Comparison of ENCODE assay signal across 26 cellular contexts in the genomic region with DNA sequence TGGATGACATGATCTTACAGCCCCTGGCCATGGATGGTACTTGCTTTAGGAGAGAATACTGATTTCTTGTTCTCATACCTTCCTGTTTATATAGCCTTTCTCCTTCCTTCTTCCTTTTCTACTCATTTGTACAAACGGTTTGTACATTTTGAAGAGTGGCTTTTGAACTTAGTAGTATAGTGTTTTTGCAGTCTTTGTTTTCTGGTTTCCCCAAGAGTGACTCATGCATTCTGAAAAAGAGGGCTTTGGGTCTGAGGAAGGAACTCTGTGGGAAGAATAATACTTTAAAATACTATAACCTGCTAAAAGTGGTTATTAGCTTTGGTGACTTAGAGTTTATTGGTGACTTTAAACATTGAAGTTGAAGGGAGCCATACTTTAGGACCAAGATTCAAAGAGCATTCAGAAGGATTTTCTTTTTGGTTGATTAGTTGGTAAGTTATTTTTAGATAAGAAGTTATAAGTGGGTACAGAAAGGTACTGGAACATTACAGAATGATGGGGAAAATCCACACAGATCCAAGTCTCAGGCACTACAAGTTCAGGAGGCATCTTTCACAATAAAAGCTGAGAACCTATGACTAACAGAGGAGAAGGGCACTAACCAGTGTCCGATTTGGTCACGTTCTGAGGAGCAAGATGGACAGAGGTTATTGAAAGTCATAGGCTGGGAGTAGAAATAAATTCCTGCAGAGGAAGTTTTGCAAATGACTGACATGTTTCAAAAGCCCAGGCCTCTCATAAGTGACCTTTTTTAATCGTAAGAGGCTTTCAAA.
"Had no signal": no experiment of that assay in that cellular context is flagged by ENCODE, and none has a peak within 500 bp of the region (broad histone marks: within the 10 kb centered on the region; RNA-seq: fewer than 3 reads in every experiment).

No MANE protein-coding gene starts in this region.

- H3K9me3 ChIP-seq: heart right ventricle, psoas muscle, spleen, suprapubic skin, tibial nerve had no signal

- H3K27me3 Mint-ChIP-seq: activated CD4-positive, alpha-beta memory T cell treated with anti-CD3 and anti-CD28 coated beads for 36 hours; activated CD4-positive, alpha-beta T cell treated with anti-CD3 and anti-CD28 coated beads, Interleukin-2, amount 10 ng/mL, durations not matched to agents 24 days and 14 days; central memory CD8-positive, alpha-beta T cell; T-helper 17 cell had no signal

- H3K4me1 Mint-ChIP-seq: activated CD4-positive, alpha-beta T cell treated with anti-CD3 and anti-CD28 coated beads, Interleukin-2, amount 10 ng/mL, durations not matched to agents 24 days and 14 days; central memory CD8-positive, alpha-beta T cell; naive thymus-derived CD8-positive, alpha-beta T cell; T-helper 17 cell had no signal

- H3K27ac Mint-ChIP-seq: activated CD4-positive, alpha-beta memory T cell treated with anti-CD3 and anti-CD28 coated beads for 36 hours; activated CD4-positive, alpha-beta T cell treated with anti-CD3 and anti-CD28 coated beads, Interleukin-2, amount 10 ng/mL, durations not matched to agents 24 days and 14 days; naive thymus-derived CD8-positive, alpha-beta T cell; T-helper 17 cell had no signal

- H3K9ac ChIP-seq: parathyroid adenoma had no signal

- DNase-seq: activated CD4-positive, alpha-beta memory T cell treated with anti-CD3 and anti-CD28 coated beads for 36 hours; activated CD4-positive, alpha-beta T cell treated with anti-CD3 and anti-CD28 coated beads, Interleukin-2, amount 10 ng/mL, durations not matched to agents 24 days and 14 days; activated CD4-positive, CD25-positive, alpha-beta regulatory T cell treated with anti-CD3 and anti-CD28 coated beads, Interleukin-2, amount 50 U/mL, for 72 hours; activated CD8-positive, alpha-beta memory T cell treated with anti-CD3 and anti-CD28 coated beads, Interleukin-2, amount 50 U/mL, for 4 hours; activated gamma-delta T cell; activated naive CD4-positive, alpha-beta T cell treated with anti-CD3 and anti-CD28 coated beads, Interleukin-2, amount 50 U/mL, for 16 hours; activated T-cell treated with anti-CD3 and anti-CD28 coated beads, Interleukin-2, amount 50 U/mL, for 1 hour; amniotic stem cell; effector CD8-positive, alpha-beta T cell; erythroblast; heart right ventricle; mammary epithelial cell; midbrain; naive thymus-derived CD8-positive, alpha-beta T cell; nucleus accumbens; psoas muscle; right cardiac atrium; spleen; stimulated activated naive CD4-positive, alpha-beta T cell; T-helper 17 cell; T1000 had no signal

- H3K4me3 Mint-ChIP-seq: activated CD4-positive, alpha-beta memory T cell treated with anti-CD3 and anti-CD28 coated beads for 36 hours; activated CD4-positive, alpha-beta T cell treated with anti-CD3 and anti-CD28 coated beads, Interleukin-2, amount 10 ng/mL, durations not matched to agents 24 days and 14 days; central memory CD8-positive, alpha-beta T cell; naive thymus-derived CD8-positive, alpha-beta T cell; neural crest cell; T-helper 17 cell had no signal

- H3K36me3 Mint-ChIP-seq: activated CD4-positive, alpha-beta memory T cell treated with anti-CD3 and anti-CD28 coated beads for 36 hours had no signal

- H3K36me3 ChIP-seq: heart right ventricle, spleen, suprapubic skin, tibial nerve had no signal

- H3K27me3 ChIP-seq: heart right ventricle, spleen, suprapubic skin, tibial nerve had no signal

- H3K79me2 ChIP-seq: parathyroid adenoma had no signal

- H3K9me3 Mint-ChIP-seq: activated CD4-positive, alpha-beta memory T cell treated with anti-CD3 and anti-CD28 coated beads for 36 hours; central memory CD8-positive, alpha-beta T cell; neural crest cell had no signal

- H3K4me1 ChIP-seq: heart right ventricle, parathyroid adenoma, psoas muscle, spleen, suprapubic skin, tibial nerve had no signal

- H3K27ac ChIP-seq: heart right ventricle, parathyroid adenoma, psoas muscle, spleen, suprapubic skin, tibial nerve had no signal

- H3K4me3 ChIP-seq: heart right ventricle, psoas muscle, spleen, suprapubic skin, tibial nerve had no signal

- H2AFZ ChIP-seq: parathyroid adenoma had no signal
